ENCODE assay signal across 9 cellular contexts in genomic region chr6:83536034-83536646, GRCh38. TPM values are rescaled to one million over a fixed set of nuclear protein-coding genes. Genes with fewer than 3 reads are reported as not detected.
DNase-seq lines count a peak whose midpoint lies in the region; ATAC-seq and TF ChIP-seq lines count a peak whose summit lies in the region.
"Had no signal": no experiment of that assay in that cellular context is flagged by ENCODE, and none has a peak within 500 bp of the region (broad histone marks: within the 10 kb centered on the region; RNA-seq: fewer than 3 reads in every experiment).

No MANE protein-coding gene starts in this region.

- peak; percentile 6 for DNase-seq in NCI-H146 (lab: John Stamatoyannopoulos, UW)
- no peak for DNase-seq in NCI-H146 treated with DMSO at 0.1 percent for 48 hours (lab: John Stamatoyannopoulos, UW; ENCODE audit: unreplicated experiment)
- DNase-seq in WERI-Rb-1: peak; percentile 50
- DNase-seq in endothelial cell (ENCODE audit: low spot score): peak; percentile 65
- DNase-seq in NCI-H187 treated with DMSO at 0.1 percent for 48 hours (lab: John Stamatoyannopoulos, UW): no peak

- no peaks in the 10 kb centered on the region for H3K4me1 Mint-ChIP-seq in endothelial cell (ENCODE audit: unreplicated experiment)

- H3K4me3 Mint-ChIP-seq in endothelial cell (ENCODE audit: unreplicated experiment): no peak overlapping the region
- H3K4me3 Mint-ChIP-seq: CD8-positive, alpha-beta memory T cell had no signal

- no peak for TF ChIP-seq EP300 in Ishikawa (IDR thresholded peaks at IDR 0.05; ENCODE audit: borderline replicate concordance)

- no peaks in the 10 kb centered on the region for H3K27me3 Mint-ChIP-seq in endothelial cell (ENCODE audit: unreplicated experiment)

- H3K36me3 Mint-ChIP-seq in endothelial cell (ENCODE audit: low read depth, unreplicated experiment): no peaks in the 10 kb centered on the region
- H3K36me3 Mint-ChIP-seq: CD8-positive, alpha-beta memory T cell had no signal

- H3K36me3 ChIP-seq in WERI-Rb-1 (no peaks in the 10 kb centered on the region), neutrophil (no peaks in the 10 kb centered on the region)

- no peak overlapping the region for H3K27ac Mint-ChIP-seq in endothelial cell (ENCODE audit: unreplicated experiment)

- H3K4me3 ChIP-seq in WERI-Rb-1 (ENCODE audit: low read depth, low read length) (no peak overlapping the region), neutrophil (ENCODE audit: low read depth in 1 of 2, low read length in 1 of 2) (no peak overlapping the region)

- no peaks in the 10 kb centered on the region for H3K9me3 Mint-ChIP-seq in endothelial cell (ENCODE audit: unreplicated experiment)

- no peaks in the 10 kb centered on the region for H3K4me1 ChIP-seq in neutrophil (ENCODE audit: control insufficient read depth in 1 of 2, insufficient read depth in 1 of 2, low read depth in 1 of 2, low read length in 1 of 2)

- TF ChIP-seq CTCF in WERI-Rb-1 (IDR thresholded peaks at IDR 0.05; ENCODE audit: low read depth, low read length) (peak; percentile 63), endothelial cell (IDR thresholded peaks at IDR 0.05; ENCODE audit: unreplicated experiment) (peak; percentile 90), neutrophil (IDR thresholded peaks at IDR 0.05) (peak; percentile 64)

- peak; percentile 90 for ATAC-seq in GM19452 (IDR thresholded peaks at IDR 0.05; ENCODE audit: unreplicated experiment)

- H3K9me3 ChIP-seq in WERI-Rb-1 (ENCODE audit: severe bottlenecking) (no peaks in the 10 kb centered on the region), neutrophil (no peaks in the 10 kb centered on the region)

- H3K27me3 ChIP-seq in WERI-Rb-1 (ENCODE audit: insufficient read depth, low read depth, severe bottlenecking) (no peaks in the 10 kb centered on the region), neutrophil (peaks cover 6% of the 10 kb centered on the region)

- H3K27ac ChIP-seq in WERI-Rb-1 (no peak overlapping the region), neutrophil (no peak overlapping the region)

- peak; percentile 78 for TF ChIP-seq RAD21 in Ishikawa (IDR thresholded peaks at IDR 0.05; ENCODE audit: low read depth)

TF ChIP-seq in Ishikawa, 13 proteins besides CTCF, POLR2A, EP300 and RAD21:
- no peak for TF ChIP-seq CREB1 (IDR thresholded peaks at IDR 0.05; ENCODE audit: low read depth)
- no peak for TF ChIP-seq EGR1 (IDR thresholded peaks at IDR 0.05)
- no peak for TF ChIP-seq CEBPB (IDR thresholded peaks at IDR 0.05)
- no peak for TF ChIP-seq YY1 (IDR thresholded peaks at IDR 0.05; ENCODE audit: low read depth)
- no peak for TF ChIP-seq FOXM1 (IDR thresholded peaks at IDR 0.05; ENCODE audit: borderline replicate concordance, low read depth)
- no peak for TF ChIP-seq TEAD4 (IDR thresholded peaks at IDR 0.05)
- TF ChIP-seq USF1 (IDR thresholded peaks at IDR 0.05): no peak
- no peak for TF ChIP-seq ZBTB7A (IDR thresholded peaks at IDR 0.05; ENCODE audit: low read depth)
- no peak for TF ChIP-seq TAF1 (IDR thresholded peaks at IDR 0.05; ENCODE audit: low read depth)
- no peak for TF ChIP-seq MAX (IDR thresholded peaks at IDR 0.05)
- TF ChIP-seq TCF12 (IDR thresholded peaks at IDR 0.05; ENCODE audit: low read depth): no peak
- no peak for TF ChIP-seq REST (IDR thresholded peaks at IDR 0.05; ENCODE audit: low read depth)
- TF ChIP-seq NFIC (IDR thresholded peaks at IDR 0.05): no peak

RNA-seq across cellular contexts. Expression of gene PRSS35, which starts 23.8 kb away (rescaled TPM):
- 1.3 TPM for total RNA-seq in endothelial cell (ENCODE audit: unreplicated experiment)
- total RNA-seq: CD8-positive, alpha-beta memory T cell had no signal

Comparison
In these comparisons a context has a peak if more than half of its experiments do, and no peak if none do; other contexts are left out.
1. DNase-seq: peak in NCI-H146 (single experiment), WERI-Rb-1 (single experiment) and endothelial cell (single experiment); none in NCI-H146 treated with DMSO at 0.1 percent for 48 hours (single experiment) and NCI-H187 treated with DMSO at 0.1 percent for 48 hours (single experiment).
2. Peak in every context shown above with its lines, with median percentiles within 50 percentile points of each other: CTCF ChIP-seq.